8 cellular contexts compared by ENCODE assay signal in genomic region chr6:117601811-117602150, GRCh38. TPM values are rescaled to one million over a fixed set of nuclear protein-coding genes. Genes with fewer than 3 reads are reported as not detected.
DNase-seq lines count a peak whose midpoint lies in the region; ATAC-seq and TF ChIP-seq lines count a peak whose summit lies in the region.

No MANE protein-coding gene starts in this region.

- peak overlapping the region; percentile 86 for H3K27ac ChIP-seq in mesodermal cell (ENCODE audit: low read depth, low read length, severe bottlenecking)
- H3K27ac ChIP-seq in vagina, result peak overlapping the region; percentile 92

- peaks cover 37% of the 10 kb centered on the region for H3K4me1 Mint-ChIP-seq in central memory CD8-positive, alpha-beta T cell

- H3K27me3 Mint-ChIP-seq in central memory CD8-positive, alpha-beta T cell, result peaks cover 5% of the 10 kb centered on the region

- H3K4me3 Mint-ChIP-seq in central memory CD8-positive, alpha-beta T cell, result peak overlapping the region; percentile 97

- no peak for TF ChIP-seq POLR2A in vagina (IDR thresholded peaks at IDR 0.05)

- peak; percentile 22 for ATAC-seq in HG02571 (IDR thresholded peaks at IDR 0.05; ENCODE audit: unreplicated experiment)
- no peak for ATAC-seq in central memory CD8-positive, alpha-beta T cell (replicated peaks; ENCODE audit: extremely low read depth, poor library complexity, severe bottlenecking)

- H3K4me1 ChIP-seq in mesodermal cell (ENCODE audit: control insufficient read depth, insufficient read depth, low read length, poor library complexity, severe bottlenecking) (no peaks in the 10 kb centered on the region), vagina (peaks cover 21% of the 10 kb centered on the region)

- H3K36me3 Mint-ChIP-seq in central memory CD8-positive, alpha-beta T cell (ENCODE audit: insufficient read depth), result peaks cover 22% of the 10 kb centered on the region

- H3K4me3 ChIP-seq in mesodermal cell (ENCODE audit: extremely low read depth, insufficient read depth, low read length, poor library complexity, severe bottlenecking), result peak overlapping the region; percentile 89
- H3K4me3 ChIP-seq in vagina, result peak overlapping the region; percentile 94 to 99

- peak overlapping the region; percentile 91 for H3K27ac Mint-ChIP-seq in central memory CD8-positive, alpha-beta T cell (ENCODE audit: low read depth)

- H3K27me3 ChIP-seq in vagina, result no peaks in the 10 kb centered on the region

- H3K36me3 ChIP-seq in mesodermal cell (ENCODE audit: control insufficient read depth, insufficient read depth, low read length) (peaks cover 32% of the 10 kb centered on the region), vagina (peaks cover 0 to 7% of the 10 kb centered on the region in 2 donors)

- no peaks in the 10 kb centered on the region for H3K9me3 Mint-ChIP-seq in central memory CD8-positive, alpha-beta T cell

- H3K9me3 ChIP-seq in mesodermal cell (ENCODE audit: control insufficient read depth, low read length) (peaks cover 8% of the 10 kb centered on the region), vagina (no peaks in the 10 kb centered on the region)

- TF ChIP-seq CTCF in vagina (IDR thresholded peaks at IDR 0.05), result no peak

- WGBS in mesodermal cell (ENCODE audit: insufficient coverage in 2 of 2), 2 experiments, result 0 to 9% methylated on average over 9 of the region's 12 CpGs

- intact Hi-C loops in vagina (cut with DNase I), result loop anchor here (2.0 kb wide), 1 partner anchor 71 kb away; no protein-coding TSS in a partner anchor

- peak; percentile 52 for DNase-seq in NCI-H2171 treated with DMSO at 0.1 percent for 48 hours (lab: John Stamatoyannopoulos, UW)
- DNase-seq in NCI-H2171 (lab: John Stamatoyannopoulos, UW), result no peak
- peak; percentile 2 for DNase-seq in NCI-H460 (ENCODE audit: extremely low read depth, low read depth)
- DNase-seq in central memory CD8-positive, alpha-beta T cell (ENCODE audit: low spot score in 2 of 2), result no peak
- DNase-seq in vagina (ENCODE audit: extremely low spot score in 2 of 2), result no peak
- no peak for DNase-seq in activated CD4-positive, CD25-positive, alpha-beta regulatory T cell (lab: John Stamatoyannopoulos, UW)

RNA-seq across cellular contexts. Expression of gene GOPC, which starts 0.5 kb away (rescaled TPM):
- 19.1 and 22.4 TPM in 2 replicates for total RNA-seq in NCI-H460 (2014; rRNA removed; shearing (Covaris generic))
- 18.1 and 29.3 TPM in 2 replicates for polyA plus RNA-seq in NCI-H460 (2014; cell fraction: nucleus; rRNA removed)
- polyA plus RNA-seq in mesodermal cell (2013, experiment 1 of 2), result 28.1 TPM
- polyA plus RNA-seq in mesodermal cell (2013, experiment 2 of 2), result 29.4 TPM
- total RNA-seq in vagina, result 19.9 TPM

Comparison
In these comparisons a context has a peak if more than half of its experiments do, and no peak if none do; other contexts are left out.
1. DNase-seq: peak in NCI-H2171 treated with DMSO at 0.1 percent for 48 hours (single experiment) and NCI-H460 (single experiment); none in NCI-H2171 (single experiment), central memory CD8-positive, alpha-beta T cell (0 of 2), vagina (0 of 2) and activated CD4-positive, CD25-positive, alpha-beta regulatory T cell (0 of 4).